ENCODE assay signal across 17 cellular contexts in genomic region chr9:129556576-129557191, GRCh38.
A peak's percentile ranks its signal among the peaks of the same experiment; 100 is the strongest.
DNase-seq lines count a peak whose midpoint lies in the region; ATAC-seq, FAIRE-seq and TF ChIP-seq lines count a peak whose summit lies in the region.
"Had no signal": no experiment of that assay in that cellular context is flagged by ENCODE, and none has a peak within 500 bp of the region (broad histone marks: within the 10 kb centered on the region; RNA-seq: fewer than 3 reads in every experiment).

No MANE protein-coding gene starts in this region.

- H3K36me3 Mint-ChIP-seq in H9 (ENCODE audit: insufficient read depth in 1 of 3, low read depth in 3 of 3) (no peaks in the 10 kb centered on the region; a peak in 1 of 7 replicates), WTC11 (no peaks in the 10 kb centered on the region), T-helper 17 cell (ENCODE audit: low read depth) (no peaks in the 10 kb centered on the region)
- H3K36me3 Mint-ChIP-seq: CD4-positive, CD25-positive, alpha-beta regulatory T cell; IgD-negative memory B cell had no signal

- no peak overlapping the region for H4K5ac ChIP-seq in H9 (ENCODE audit: insufficient read length, low read depth, low read length)

- no peaks in the 10 kb centered on the region for H3K79me2 ChIP-seq in H9 (ENCODE audit: insufficient read depth, low read length)
- H3K79me2 ChIP-seq in smooth muscle cell (ENCODE audit: low read depth): no peaks in the 10 kb centered on the region

- H3K4me1 Mint-ChIP-seq in H9 (peaks cover 50 to 69% of the 10 kb centered on the region in 2 experiments), WTC11 (peaks cover 57% of the 10 kb centered on the region), T-helper 17 cell (peaks cover 8% of the 10 kb centered on the region)
- H3K4me1 Mint-ChIP-seq: CD4-positive, CD25-positive, alpha-beta regulatory T cell; IgD-negative memory B cell had no signal

- intact Hi-C loops in kidney (cut with DNase I): no loop called here
- intact Hi-C loops in aorta (cut with DNase I): no loop called here

- peak overlapping the region; percentile 21 for H3K4me2 ChIP-seq in H9 (ENCODE audit: insufficient read depth, insufficient read length, low read length)
- peak overlapping the region; percentile 55 for H3K4me2 ChIP-seq in smooth muscle cell

- no peak overlapping the region for H3T11ph ChIP-seq in H9 (ENCODE audit: low read length)

- H2BK20ac ChIP-seq in H9 (ENCODE audit: low read depth, low read length, poor library complexity, severe bottlenecking): no peak overlapping the region

- ATAC-seq in WTC11 (no peak), T-helper 17 cell (no peak), aorta (ENCODE audit: low FRiP score) (no peak)
- ATAC-seq: activated CD8-positive, alpha-beta T cell treated with anti-CD3 and anti-CD28 coated beads, Interleukin-2, amount 10 ng/mL, durations not matched to agents 7 days and 5 days had no signal

- H2BK120ac ChIP-seq in H9 (ENCODE audit: low read depth, low read length, poor library complexity, severe bottlenecking): no peak overlapping the region

- H3K4me3 ChIP-seq in kidney (ENCODE audit: low read length in 2 of 2): no peak overlapping the region
- no peak overlapping the region for H3K4me3 ChIP-seq in smooth muscle cell
- no peak overlapping the region for H3K4me3 ChIP-seq in aorta (ENCODE audit: low read length in 2 of 2)
- H3K4me3 ChIP-seq: thyroid gland had no signal

- no peaks in the 10 kb centered on the region; a peak in 1 of 5 replicates for H3K9me3 Mint-ChIP-seq in H9
- H3K9me3 Mint-ChIP-seq in WTC11: no peaks in the 10 kb centered on the region
- H3K9me3 Mint-ChIP-seq: CD4-positive, CD25-positive, alpha-beta regulatory T cell had no signal

- peaks cover 5% of the 10 kb centered on the region for H3K23me2 ChIP-seq in H9 (ENCODE audit: insufficient read length, low read depth, low read length, poor library complexity, severe bottlenecking)

- no peak overlapping the region for H3K27ac ChIP-seq in H9 (ENCODE audit: insufficient read length, low read depth, low read length)
- H3K27ac ChIP-seq in kidney (ENCODE audit: low read depth in 2 of 2, low read length in 2 of 2): peak overlapping the region; percentile 67 to 93
- peak overlapping the region; percentile 38 for H3K27ac ChIP-seq in smooth muscle cell (ENCODE audit: low read depth)
- H3K27ac ChIP-seq in aorta (ENCODE audit: low read depth in 1 of 2, low read length in 2 of 2): no peak overlapping the region

- no peak overlapping the region for H2BK12ac ChIP-seq in H9 (ENCODE audit: insufficient read length, low read depth, low read length)

- no peak overlapping the region for H3K4ac ChIP-seq in H9 (ENCODE audit: low read depth, low read length)

- H3K4me1 ChIP-seq in H9 (ENCODE audit: insufficient read depth, low read length): peaks cover 6% of the 10 kb centered on the region; the same call in 1 of the 2 replicates
- peaks cover 33 to 38% of the 10 kb centered on the region in 2 donors for H3K4me1 ChIP-seq in kidney (ENCODE audit: control insufficient read depth in 1 of 2, insufficient read depth in 1 of 2, low read depth in 1 of 2, low read length in 2 of 2)
- peaks cover 36% of the 10 kb centered on the region for H3K4me1 ChIP-seq in smooth muscle cell (ENCODE audit: low read depth)
- no peaks in the 10 kb centered on the region for H3K4me1 ChIP-seq in aorta (ENCODE audit: control insufficient read depth in 1 of 2, insufficient read depth in 2 of 2, low read length in 2 of 2)

- no peak overlapping the region for H2BK15ac ChIP-seq in H9 (ENCODE audit: low read depth, low read length)

- no peak overlapping the region for H3K56ac ChIP-seq in H9 (ENCODE audit: insufficient read length, low read depth, low read length)

- WGBS in H9 (ENCODE audit: extremely low coverage, insufficient read length, low lambda C conversion rate): no CpG with 5 or more reads among the region's 10 CpGs
- WGBS in smooth muscle cell (ENCODE audit: low lambda C conversion rate): 79% methylated on average over 10 of the region's 10 CpGs
- 95 to 96% methylated on average over 10 of the region's 10 CpGs for WGBS in aorta, 2 donors

- POLR2A ChIA-PET in WTC11 (lab: Charles Lee): interaction anchor here (1.1 to 1.3 kb wide), 4 partner anchors 60 to 390 kb away, joined by 3 to 5 read pairs (median 4); partner anchors contain the start of gene IER5L

- no peak overlapping the region for H3K14ac ChIP-seq in H9 (ENCODE audit: insufficient read depth, low read length)

- peak overlapping the region; percentile 42 for H3K18ac ChIP-seq in H9 (ENCODE audit: insufficient read length, low read depth, low read length)

- no peaks in the 10 kb centered on the region for H3K9me3 ChIP-seq in H9 (ENCODE audit: control insufficient read depth, low read depth, low read length)
- no peaks in the 10 kb centered on the region for H3K9me3 ChIP-seq in kidney (ENCODE audit: control insufficient read depth in 1 of 2, low read length in 2 of 2)
- no peaks in the 10 kb centered on the region for H3K9me3 ChIP-seq in smooth muscle cell (replicated peaks; ENCODE audit: low read depth)
- H3K9me3 ChIP-seq in T-helper 17 cell (ENCODE audit: control insufficient read depth, low read length, poor library complexity, severe bottlenecking): no peaks in the 10 kb centered on the region
- H3K9me3 ChIP-seq in aorta (ENCODE audit: control insufficient read depth, low read length): no peaks in the 10 kb centered on the region
- H3K9me3 ChIP-seq: thyroid gland had no signal

- no peak overlapping the region for H2BK5ac ChIP-seq in H9 (ENCODE audit: insufficient read length, low read length)

- DNase-seq in H9 (no peak), WTC11 (ENCODE audit: low spot score) (no peak), kidney (peak; percentile 65), smooth muscle cell (lab: John Stamatoyannopoulos, UW; ENCODE audit: unreplicated experiment) (no peak), AG08396 (ENCODE audit: low spot score) (no peak), T-helper 17 cell (no peak), aorta (no peak)
- DNase-seq: activated CD8-positive, alpha-beta T cell treated with anti-CD3 and anti-CD28 coated beads, Interleukin-2, amount 10 ng/mL, durations not matched to agents 7 days and 5 days; amygdala; CD4-positive, CD25-positive, alpha-beta regulatory T cell; effector CD8-positive, alpha-beta T cell; GDM1; NCI-H1092 treated with DMSO at 0.1 percent for 48 hours; SIG-M5 had no signal

- no peak overlapping the region for H3K23ac ChIP-seq in H9 (ENCODE audit: insufficient read length, low read depth, low read length)

- no peak for FAIRE-seq in kidney (lab: Jason Lieb, UNC)
- FAIRE-seq: TTC549 had no signal

- H3K27me3 ChIP-seq in H9 (ENCODE audit: insufficient read depth, low read length) (no peaks in the 10 kb centered on the region), smooth muscle cell (ENCODE audit: low read depth) (no peaks in the 10 kb centered on the region), aorta (ENCODE audit: control insufficient read depth in 1 of 2, insufficient read depth in 2 of 2, low read length in 1 of 2) (no peaks in the 10 kb centered on the region)
- H3K27me3 ChIP-seq: thyroid gland had no signal

- H3K4me3 Mint-ChIP-seq in H9 (peak overlapping the region; percentile 56 to 60), WTC11 (peak overlapping the region; percentile 49), T-helper 17 cell (no peak overlapping the region)
- H3K4me3 Mint-ChIP-seq: activated CD8-positive, alpha-beta T cell treated with anti-CD3 and anti-CD28 coated beads, Interleukin-2, amount 10 ng/mL, durations not matched to agents 7 days and 5 days; CD4-positive, CD25-positive, alpha-beta regulatory T cell; IgD-negative memory B cell had no signal

- H4K8ac ChIP-seq in H9 (replicated peaks; ENCODE audit: insufficient read length, low read depth, low read length): no peak overlapping the region

- no peak overlapping the region for H2AFZ ChIP-seq in H9 (ENCODE audit: low read length)
- peak overlapping the region; percentile 83 for H2AFZ ChIP-seq in smooth muscle cell (ENCODE audit: low read depth)

- CTCF ChIA-PET in WTC11 (lab: Charles Lee): interaction anchor here (0.6 to 1.4 kb wide), 6 partner anchors 40 to 414 kb away, joined by 3 to 5 read pairs (median 3); no protein-coding TSS in a partner anchor

- H4K91ac ChIP-seq in H9 (ENCODE audit: insufficient read length, low read depth, low read length): no peak overlapping the region

- no peak overlapping the region for H3K9ac ChIP-seq in H9 (ENCODE audit: extremely low read depth, insufficient read length, low read length)
- H3K9ac ChIP-seq in kidney (ENCODE audit: low read length in 2 of 2): peak overlapping the region in 1 of 2 donors; percentile 51
- H3K9ac ChIP-seq in smooth muscle cell (ENCODE audit: low read depth): peak overlapping the region; percentile 65

- H3K27ac Mint-ChIP-seq in H9 (peak overlapping the region; percentile 96 to 98 (median 96)), WTC11 (peak overlapping the region; percentile 88), T-helper 17 cell (no peak overlapping the region)
- H3K27ac Mint-ChIP-seq: activated CD8-positive, alpha-beta T cell treated with anti-CD3 and anti-CD28 coated beads, Interleukin-2, amount 10 ng/mL, durations not matched to agents 7 days and 5 days; CD4-positive, CD25-positive, alpha-beta regulatory T cell; IgD-negative memory B cell had no signal

- H3K27me3 Mint-ChIP-seq in H9 (ENCODE audit: low read depth) (peaks cover 23% of the 10 kb centered on the region), WTC11 (ENCODE audit: low read depth) (peaks cover 10% of the 10 kb centered on the region), T-helper 17 cell (peaks cover 15% of the 10 kb centered on the region)

- H4K20me1 ChIP-seq in H9 (ENCODE audit: control insufficient read depth, insufficient read depth, insufficient read length) (no peaks in the 10 kb centered on the region), smooth muscle cell (ENCODE audit: low read depth) (no peaks in the 10 kb centered on the region)

- H3K36me3 ChIP-seq in kidney (ENCODE audit: control insufficient read depth in 1 of 2, insufficient read depth in 2 of 2, low read length in 2 of 2): no peaks in the 10 kb centered on the region
- no peaks in the 10 kb centered on the region for H3K36me3 ChIP-seq in smooth muscle cell (ENCODE audit: low read depth)
- no peaks in the 10 kb centered on the region for H3K36me3 ChIP-seq in aorta (ENCODE audit: control insufficient read depth in 1 of 2, insufficient read depth in 2 of 2, low read length in 1 of 2)
- H3K36me3 ChIP-seq: thyroid gland had no signal

- no peaks in the 10 kb centered on the region for H3K79me1 ChIP-seq in H9 (ENCODE audit: insufficient read depth, low read depth, low read length, poor library complexity, severe bottlenecking)

- H2AK5ac ChIP-seq in H9 (ENCODE audit: insufficient read length, low read length): no peak overlapping the region

- no peak for TF ChIP-seq CTCF in H9 (conservative IDR thresholded peaks at IDR 0.05)
- no peak for TF ChIP-seq CTCF in WTC11 (IDR thresholded peaks at IDR 0.05)
- TF ChIP-seq CTCF in kidney (IDR thresholded peaks at IDR 0.05; ENCODE audit: borderline replicate concordance, extremely low read depth, insufficient read depth): no peak
- TF ChIP-seq CTCF in smooth muscle cell (IDR thresholded peaks at IDR 0.05; ENCODE audit: borderline replicate concordance, insufficient read depth, poor library complexity, severe bottlenecking): no peak

- no peaks in the 10 kb centered on the region for H3F3A ChIP-seq in smooth muscle cell (ENCODE audit: low read depth)

TF ChIP-seq in WTC11, 78 proteins besides CTCF, POLR2A, EP300 and RAD21 (continues in another document):
- TF ChIP-seq TEAD1 (CRISPR knock-in tag; IDR thresholded peaks at IDR 0.05): peak; percentile 43; the same call in 1 of the 2 replicates

Comparison
In these comparisons a context has a peak if more than half of its experiments do, and no peak if none do; other contexts are left out.
1. H3K27ac ChIP-seq: peak in kidney (2 of 2) and smooth muscle cell (single experiment); none in H9 (single experiment) and aorta (0 of 2).